ENCODE assay signal across 1 cellular context in the genomic region with DNA sequence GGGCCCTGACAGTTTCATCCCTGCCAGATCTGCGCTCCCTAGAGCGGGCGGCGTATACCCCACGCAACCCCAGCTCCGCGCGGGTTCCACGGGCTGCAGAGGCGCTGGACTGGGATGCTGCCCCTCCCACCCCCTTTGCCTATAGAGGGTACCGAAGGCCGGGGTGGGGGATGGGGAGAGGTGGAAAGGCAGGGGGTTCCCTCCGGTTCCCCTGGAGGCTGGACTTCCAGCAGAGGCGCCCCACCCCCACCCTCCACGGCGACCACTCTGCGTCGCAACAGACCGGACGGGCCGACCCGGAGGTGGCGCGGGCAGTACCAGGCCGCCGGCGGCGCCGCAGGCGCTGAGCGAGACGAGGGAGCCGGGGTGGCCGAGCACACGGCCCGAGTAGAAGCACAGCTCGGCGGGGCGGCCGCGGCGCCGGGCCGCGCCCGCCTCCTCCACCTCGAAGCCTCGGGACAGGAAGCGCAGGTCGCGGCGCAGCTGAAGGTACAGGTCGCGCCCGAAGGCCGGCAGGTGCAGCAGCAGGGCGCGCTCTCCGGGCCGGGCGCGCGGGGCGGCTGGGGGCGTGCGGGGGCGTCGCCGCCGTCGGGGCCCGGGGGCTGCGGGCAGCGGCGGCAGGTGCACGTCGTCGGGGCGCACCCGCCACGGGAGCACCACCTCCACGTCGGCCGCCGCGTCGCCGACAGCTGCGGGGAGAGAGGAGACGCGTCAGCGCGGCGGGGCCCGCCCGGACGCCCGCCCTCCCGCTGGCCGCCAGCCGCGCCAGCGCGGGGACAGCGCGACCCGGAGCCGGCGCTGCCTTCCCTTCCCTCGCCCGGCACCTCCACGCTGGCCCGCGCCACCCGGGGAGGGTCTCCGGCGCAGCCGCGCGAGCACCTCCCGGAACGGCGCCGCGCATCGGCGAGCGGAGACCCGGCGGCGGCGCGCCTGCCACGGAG.
TF ChIP-seq lines count a peak whose summit lies in the region.

No MANE protein-coding gene starts in this region.

TF ChIP-seq in GM12878, 131 proteins besides CTCF, POLR2A, EP300 and RAD21 (continued from another document):
- TF ChIP-seq CBFB (IDR thresholded peaks at IDR 0.05; ENCODE audit: low read depth) = no peak
- TF ChIP-seq SMAD1 (IDR thresholded peaks at IDR 0.05; ENCODE audit: low read depth, partially characterized antibody) = no peak
- TF ChIP-seq, protein P1, sequence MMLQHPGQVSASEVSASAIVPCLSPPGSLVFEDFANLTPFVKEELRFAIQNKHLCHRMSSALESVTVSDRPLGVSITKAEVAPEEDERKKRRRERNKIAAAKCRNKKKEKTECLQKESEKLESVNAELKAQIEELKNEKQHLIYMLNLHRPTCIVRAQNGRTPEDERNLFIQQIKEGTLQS (IDR thresholded peaks at IDR 0.05; ENCODE audit: borderline replicate concordance, extremely low read depth, low read depth, low read length) = no peak
- no peak for TF ChIP-seq STAT1 (conservative IDR thresholded peaks at IDR 0.05)
- TF ChIP-seq RELA (IDR thresholded peaks at IDR 0.05; ENCODE audit: borderline replicate concordance, partially characterized antibody) = no peak
- no peak for TF ChIP-seq GABPA (IDR thresholded peaks at IDR 0.05; ENCODE audit: low read depth)
- no peak for TF ChIP-seq ELK1 (IDR thresholded peaks at IDR 0.05; ENCODE audit: low read depth, low read length)
- TF ChIP-seq TCF7 (IDR thresholded peaks at IDR 0.05; ENCODE audit: borderline replicate concordance) = no peak
- TF ChIP-seq LARP7 (IDR thresholded peaks at IDR 0.05) = no peak
